In genomic region chr3:63228677-63229076, GRCh38 we compare ENCODE assay signal across 8 cellular contexts. TPM values are rescaled to one million over a fixed set of nuclear protein-coding genes. Genes with fewer than 3 reads are reported as not detected.
DNase-seq lines count a peak whose midpoint lies in the region; ATAC-seq and TF ChIP-seq lines count a peak whose summit lies in the region.

No MANE protein-coding gene starts in this region.

- H3K4me1 Mint-ChIP-seq in activated T-cell treated with anti-CD3 and anti-CD28 coated beads, Interleukin-2, amount 50 U/mL, for 24 hours (ENCODE audit: low read depth): peaks cover 1% of the 10 kb centered on the region

- 10% methylated on average over 6 of the region's 6 CpGs for WGBS in prostate gland

- no peak for TF ChIP-seq POLR2A in Peyer's patch (IDR thresholded peaks at IDR 0.05)
- no peak for TF ChIP-seq POLR2A in prostate gland (IDR thresholded peaks at IDR 0.05)

- peak; percentile 22 for DNase-seq in DMS53 treated with DMSO at 0.1 percent for 48 hours (lab: John Stamatoyannopoulos, UW; ENCODE audit: unreplicated experiment)
- peak; percentile 47 for DNase-seq in HT1080 (ENCODE audit: low read depth)
- no peak for DNase-seq in Peyer's patch
- peak; percentile 43 for DNase-seq in fibroblast of pulmonary artery (ENCODE audit: low read depth)
- no peak for DNase-seq in prostate gland (ENCODE audit: low spot score)
- no peak for DNase-seq in activated T-cell treated with anti-CD3 and anti-CD28 coated beads, Interleukin-2, amount 50 U/mL, for 24 hours
- DNase-seq in activated CD8-positive, alpha-beta memory T cell treated with anti-CD3 and anti-CD28 coated beads for 24 hours: no peak

- H3K27me3 Mint-ChIP-seq in activated T-cell treated with anti-CD3 and anti-CD28 coated beads, Interleukin-2, amount 50 U/mL, for 24 hours: no peaks in the 10 kb centered on the region

- no peak overlapping the region for H3K27ac Mint-ChIP-seq in activated T-cell treated with anti-CD3 and anti-CD28 coated beads, Interleukin-2, amount 50 U/mL, for 24 hours

- H3K4me3 ChIP-seq in Peyer's patch (no peak overlapping the region), fibroblast of pulmonary artery (replicated peaks; ENCODE audit: low read depth, low read length) (no peak overlapping the region), prostate gland (no peak overlapping the region)

- H3K27ac ChIP-seq in Peyer's patch: no peak overlapping the region
- H3K27ac ChIP-seq in prostate gland: no peak overlapping the region

- no peak overlapping the region for H3K4me3 Mint-ChIP-seq in activated T-cell treated with anti-CD3 and anti-CD28 coated beads, Interleukin-2, amount 50 U/mL, for 24 hours

- H3K4me1 ChIP-seq in Peyer's patch (no peaks in the 10 kb centered on the region), prostate gland (replicated peaks) (no peaks in the 10 kb centered on the region)

- H3K36me3 ChIP-seq in Peyer's patch (no peaks in the 10 kb centered on the region), prostate gland (no peaks in the 10 kb centered on the region)

- intact Hi-C loops in prostate gland (cut with DNase I): loop anchor here (5.0 to 10.0 kb wide), 2 partner anchors 564 to 606 kb away; no protein-coding TSS in a partner anchor

- no peaks in the 10 kb centered on the region for H3K9me3 ChIP-seq in Peyer's patch
- H3K9me3 ChIP-seq in prostate gland: no peaks in the 10 kb centered on the region

- peak; percentile 85 for ATAC-seq in GM19467 (IDR thresholded peaks at IDR 0.05; ENCODE audit: unreplicated experiment)

- H3K9me3 Mint-ChIP-seq in activated T-cell treated with anti-CD3 and anti-CD28 coated beads, Interleukin-2, amount 50 U/mL, for 24 hours: no peaks in the 10 kb centered on the region

- H3K27me3 ChIP-seq in Peyer's patch (no peaks in the 10 kb centered on the region), prostate gland (replicated peaks; ENCODE audit: insufficient read depth) (no peaks in the 10 kb centered on the region)

- TF ChIP-seq CTCF in Peyer's patch (IDR thresholded peaks at IDR 0.05) (peak in 4 of 6 experiments; percentile 23 to 64 (median 60)), fibroblast of pulmonary artery (IDR thresholded peaks at IDR 0.05; ENCODE audit: low read length, missing control alignments) (peak; percentile 52), prostate gland (IDR thresholded peaks at IDR 0.05) (peak; percentile 18 to 57 (median 38))

- no peaks in the 10 kb centered on the region for H3K36me3 Mint-ChIP-seq in activated T-cell treated with anti-CD3 and anti-CD28 coated beads, Interleukin-2, amount 50 U/mL, for 24 hours (ENCODE audit: low read depth)

RNA-seq across cellular contexts. Expression of gene SYNPR, which starts 49.4 kb away (rescaled TPM):
- not detected in 2 replicates for total RNA-seq in HT1080 (2014; rRNA removed; shearing (Covaris generic))
- not detected in 2 replicates for polyA plus RNA-seq in HT1080 (2015; cell fraction: cytosol; rRNA removed)
- polyA plus RNA-seq in HT1080 (2015; cell fraction: nucleus; rRNA removed): not detected in 2 replicates
- total RNA-seq in Peyer's patch: not detected
- not detected for total RNA-seq in prostate gland

Comparison
In these comparisons a context has a peak if more than half of its experiments do, and no peak if none do; other contexts are left out.
1. DNase-seq: peak in DMS53 treated with DMSO at 0.1 percent for 48 hours (single experiment), HT1080 (single experiment) and fibroblast of pulmonary artery (single experiment); none in Peyer's patch (0 of 3), prostate gland (single experiment), activated T-cell treated with anti-CD3 and anti-CD28 coated beads, Interleukin-2, amount 50 U/mL, for 24 hours (single experiment) and activated CD8-positive, alpha-beta memory T cell treated with anti-CD3 and anti-CD28 coated beads for 24 hours (single experiment).
2. Peak in every context shown above with its lines, with median percentiles within 50 percentile points of each other: CTCF ChIP-seq.